Comparison of ENCODE assay signal across 18 cellular contexts in the genomic region with DNA sequence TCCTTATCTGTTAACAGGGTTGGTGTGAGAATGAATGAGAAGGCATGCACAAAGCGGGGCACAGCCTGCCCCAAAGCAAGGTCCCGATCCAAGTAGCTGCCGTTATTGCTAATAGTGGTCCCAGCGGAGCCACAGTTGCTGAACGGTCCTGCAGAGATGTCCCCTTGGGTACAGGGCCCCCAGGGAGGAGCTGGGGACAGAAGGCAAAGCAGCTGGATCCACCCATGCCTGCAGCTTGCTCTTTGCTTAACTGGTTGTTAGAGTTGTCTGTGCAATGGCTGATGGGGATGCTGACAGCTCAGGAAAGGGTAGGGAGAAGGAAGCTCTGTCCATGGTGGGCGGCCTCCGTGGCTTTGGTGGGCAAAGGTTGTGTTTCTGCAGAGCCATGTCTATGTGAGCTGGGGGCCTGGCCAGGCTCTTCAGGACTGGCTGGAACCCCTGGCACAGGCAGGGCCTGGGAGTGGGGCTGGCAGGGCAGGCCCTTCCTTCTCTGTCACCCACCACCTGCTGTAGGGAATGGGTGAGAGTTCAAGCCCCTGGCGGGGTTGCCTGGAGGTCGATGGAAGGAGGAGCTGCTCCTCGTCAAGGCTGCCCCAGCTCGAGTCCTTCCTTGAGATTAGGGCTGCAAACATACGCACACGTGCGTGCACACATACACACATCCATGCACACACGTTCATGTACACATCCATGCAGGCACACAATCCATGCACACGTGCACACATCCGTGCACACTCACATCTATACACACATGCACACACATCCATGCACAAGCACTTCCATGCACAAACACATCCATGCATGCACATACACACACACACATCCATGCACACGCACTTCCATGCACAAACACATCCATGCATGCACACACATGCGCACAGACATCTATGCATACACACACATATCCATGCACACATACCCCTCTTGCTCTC. TPM values are rescaled to one million over a fixed set of nuclear protein-coding genes. Genes with fewer than 3 reads are reported as not detected.
DNase-seq lines count a peak whose midpoint lies in the region; ATAC-seq and TF ChIP-seq lines count a peak whose summit lies in the region.
"Had no signal": no experiment of that assay in that cellular context is flagged by ENCODE, and none has a peak within 500 bp of the region (broad histone marks: within the 10 kb centered on the region; RNA-seq: fewer than 3 reads in every experiment).

No MANE protein-coding gene starts in this region.

- peaks cover 33% of the 10 kb centered on the region for H3K4me1 Mint-ChIP-seq in activated CD4-positive, alpha-beta T cell treated with anti-CD3 and anti-CD28 coated beads, Interleukin-2, amount 10 ng/mL, durations not matched to agents 7 days and 5 days
- H3K4me1 Mint-ChIP-seq in CD4-positive, CD25-positive, alpha-beta regulatory T cell = peaks cover 3 to 45% (median 14%) of the 10 kb centered on the region in 4 donors
- H3K4me1 Mint-ChIP-seq in T-cell = peaks cover 32 to 46% (median 40%) of the 10 kb centered on the region in 3 donors
- H3K4me1 Mint-ChIP-seq in naive thymus-derived CD4-positive, alpha-beta T cell = peaks cover 19 to 62% (median 38%) of the 10 kb centered on the region in 7 donors

- peaks cover 4% of the 10 kb centered on the region for H3K36me3 Mint-ChIP-seq in activated CD4-positive, alpha-beta T cell treated with anti-CD3 and anti-CD28 coated beads, Interleukin-2, amount 10 ng/mL, durations not matched to agents 7 days and 5 days (ENCODE audit: low read depth)
- no peaks in the 10 kb centered on the region for H3K36me3 Mint-ChIP-seq in CD4-positive, CD25-positive, alpha-beta regulatory T cell
- no peaks in the 10 kb centered on the region for H3K36me3 Mint-ChIP-seq in T-cell
- peaks cover 0 to 15% (median 0%) of the 10 kb centered on the region in 5 donors for H3K36me3 Mint-ChIP-seq in naive thymus-derived CD4-positive, alpha-beta T cell
- H3K36me3 Mint-ChIP-seq: CD14-positive monocyte had no signal

- in situ Hi-C loops in GM13976 (cut with MboI; ENCODE audit: low sequenced_read_pairs, unreplicated experiment) = no loop called here

- no peak overlapping the region for H3K4me3 Mint-ChIP-seq in activated CD4-positive, alpha-beta T cell treated with anti-CD3 and anti-CD28 coated beads, Interleukin-2, amount 10 ng/mL, durations not matched to agents 7 days and 5 days
- peak overlapping the region in 2 of 4 donors; percentile 82 to 85 for H3K4me3 Mint-ChIP-seq in CD4-positive, CD25-positive, alpha-beta regulatory T cell
- peak overlapping the region in 2 of 3 donors; percentile 84 to 86 for H3K4me3 Mint-ChIP-seq in T-cell
- peak overlapping the region in 8 of 10 donors; percentile 85 to 95 (median 88) for H3K4me3 Mint-ChIP-seq in naive thymus-derived CD4-positive, alpha-beta T cell

- peaks cover 0 to 14% of the 10 kb centered on the region in 2 experiments for H3K9me3 ChIP-seq in CD4-positive, CD25-positive, alpha-beta regulatory T cell (ENCODE audit: control insufficient read depth in 2 of 2, low read length in 2 of 2)
- peaks cover 0 to 16% (median 6%) of the 10 kb centered on the region in 3 experiments for H3K9me3 ChIP-seq in naive thymus-derived CD4-positive, alpha-beta T cell (ENCODE audit: control insufficient read depth in 2 of 3, low read length in 3 of 3)

- peaks cover 3% of the 10 kb centered on the region for H3K9me3 Mint-ChIP-seq in activated CD4-positive, alpha-beta T cell treated with anti-CD3 and anti-CD28 coated beads, Interleukin-2, amount 10 ng/mL, durations not matched to agents 7 days and 5 days
- peaks cover 0 to 13% (median 4%) of the 10 kb centered on the region in 7 donors for H3K9me3 Mint-ChIP-seq in CD4-positive, CD25-positive, alpha-beta regulatory T cell
- H3K9me3 Mint-ChIP-seq in T-cell = no peaks in the 10 kb centered on the region
- peaks cover 0 to 21% (median 10%) of the 10 kb centered on the region in 11 donors for H3K9me3 Mint-ChIP-seq in naive thymus-derived CD4-positive, alpha-beta T cell

- H3K27ac Mint-ChIP-seq in activated CD4-positive, alpha-beta T cell treated with anti-CD3 and anti-CD28 coated beads, Interleukin-2, amount 10 ng/mL, durations not matched to agents 7 days and 5 days = peak overlapping the region; percentile 92
- peak overlapping the region in 2 of 3 donors; percentile 80 to 92 for H3K27ac Mint-ChIP-seq in CD4-positive, CD25-positive, alpha-beta regulatory T cell
- peak overlapping the region; percentile 82 to 96 for H3K27ac Mint-ChIP-seq in T-cell
- H3K27ac Mint-ChIP-seq in naive thymus-derived CD4-positive, alpha-beta T cell = peak overlapping the region; percentile 90 to 99 (median 94)
- H3K27ac Mint-ChIP-seq: naive B cell had no signal

- CTCF ChIA-PET in activated CD4-positive, alpha-beta T cell treated with anti-CD3 and anti-CD28 coated beads, Interleukin-2, amount 10 ng/mL, durations not matched to agents 7 days and 5 days (lab: Charles Lee) = interaction anchor here (1.2 to 1.5 kb wide), 3 partner anchors 9 to 236 kb away, joined by 3 to 4 read pairs (median 3); no protein-coding TSS in a partner anchor
- CTCF ChIA-PET in T-cell (lab: Charles Lee) = no interaction called here
- CTCF ChIA-PET in naive thymus-derived CD4-positive, alpha-beta T cell (lab: Charles Lee) = interaction anchor here (1.0 to 1.3 kb wide), 2 partner anchors 24 to 39 kb away, joined by 4 to 6 read pairs; no protein-coding TSS in a partner anchor

- peaks cover 10% of the 10 kb centered on the region for H3K4me1 ChIP-seq in CD4-positive, CD25-positive, alpha-beta regulatory T cell (ENCODE audit: control insufficient read depth, insufficient read depth, low read length, poor library complexity, severe bottlenecking)
- H3K4me1 ChIP-seq in naive thymus-derived CD4-positive, alpha-beta T cell (ENCODE audit: control insufficient read depth in 2 of 2, insufficient read depth in 2 of 2, low read length in 2 of 2) = peaks cover 3 to 17% of the 10 kb centered on the region in 2 donors
- H3K4me1 ChIP-seq: parathyroid adenoma had no signal

- no peak for ATAC-seq in CD4-positive, CD25-positive, alpha-beta regulatory T cell (ENCODE audit: low read depth in 2 of 2)
- ATAC-seq in T-cell (replicated peaks in 1 of 4) (no peak), HG02642 (IDR thresholded peaks at IDR 0.05; ENCODE audit: poor library complexity, unreplicated experiment) (no peak)
- no peak for ATAC-seq in naive thymus-derived CD4-positive, alpha-beta T cell

- no peaks in the 10 kb centered on the region for H3K36me3 ChIP-seq in CD4-positive, CD25-positive, alpha-beta regulatory T cell (ENCODE audit: control insufficient read depth, insufficient read depth, low read length)
- H3K36me3 ChIP-seq in naive thymus-derived CD4-positive, alpha-beta T cell (ENCODE audit: control insufficient read depth in 2 of 3, insufficient read depth in 3 of 3, low read length in 3 of 3) = no peaks in the 10 kb centered on the region
- H3K36me3 ChIP-seq: upper lobe of left lung had no signal

- H3K27me3 Mint-ChIP-seq in activated CD4-positive, alpha-beta T cell treated with anti-CD3 and anti-CD28 coated beads, Interleukin-2, amount 10 ng/mL, durations not matched to agents 7 days and 5 days = peaks cover 4% of the 10 kb centered on the region
- peaks cover 5% of the 10 kb centered on the region for H3K27me3 Mint-ChIP-seq in CD4-positive, CD25-positive, alpha-beta regulatory T cell
- no peaks in the 10 kb centered on the region for H3K27me3 Mint-ChIP-seq in T-cell
- peaks cover 0 to 15% (median 0%) of the 10 kb centered on the region in 5 donors for H3K27me3 Mint-ChIP-seq in naive thymus-derived CD4-positive, alpha-beta T cell

- intact Hi-C loops in naive thymus-derived CD4-positive, alpha-beta T cell (cut with micrococcal nuclease) = loop anchor here in 1 of 2 donors (1.0 kb wide), 1 partner anchor 10 kb away; no protein-coding TSS in a partner anchor

- no peak for DNase-seq in activated CD4-positive, alpha-beta T cell treated with anti-CD3 and anti-CD28 coated beads, Interleukin-2, amount 10 ng/mL, durations not matched to agents 7 days and 5 days
- DNase-seq in activated CD4-positive, alpha-beta T cell treated with anti-CD3 and anti-CD28 coated beads for 1 hour = no peak
- DNase-seq in CD4-positive, CD25-positive, alpha-beta regulatory T cell = no peak
- DNase-seq in T-cell (no peak), GM13976 (ENCODE audit: low spot score) (no peak)
- DNase-seq in naive thymus-derived CD4-positive, alpha-beta T cell = no peak
- no peak for DNase-seq in stimulated activated CD4-positive, alpha-beta T cell treated with anti-CD3 and anti-CD28 coated beads, Interleukin-4, amount 100 ng/mL, for 4 hours
- DNase-seq: amniotic stem cell, DMS 273 treated with DMSO at 0.1 percent for 48 hours, glutamatergic neuron, mesendoderm, naive B cell, NCI-H1092, NCI-H82 had no signal

- H3K27me3 ChIP-seq in CD4-positive, CD25-positive, alpha-beta regulatory T cell (ENCODE audit: control insufficient read depth, insufficient read depth, low read length) = no peaks in the 10 kb centered on the region
- H3K27me3 ChIP-seq in naive thymus-derived CD4-positive, alpha-beta T cell (ENCODE audit: control insufficient read depth in 2 of 2, insufficient read depth in 2 of 2, low read length in 2 of 2) = no peaks in the 10 kb centered on the region
- H3K27me3 ChIP-seq: upper lobe of left lung had no signal

- no peak overlapping the region for H3K4me3 ChIP-seq in CD4-positive, CD25-positive, alpha-beta regulatory T cell (ENCODE audit: low read depth, low read length)
- no peak overlapping the region for H3K4me3 ChIP-seq in naive thymus-derived CD4-positive, alpha-beta T cell (ENCODE audit: low read length)
- H3K4me3 ChIP-seq: upper lobe of left lung had no signal

- H3K27ac ChIP-seq in CD4-positive, CD25-positive, alpha-beta regulatory T cell (ENCODE audit: insufficient read depth, low read length, poor library complexity, severe bottlenecking) = peak overlapping the region; percentile 25
- peak overlapping the region; percentile 53 for H3K27ac ChIP-seq in naive thymus-derived CD4-positive, alpha-beta T cell (ENCODE audit: low read depth, low read length)
- H3K27ac ChIP-seq: parathyroid adenoma, upper lobe of left lung had no signal

- no peak for TF ChIP-seq CTCF in GM13976 (IDR thresholded peaks at IDR 0.05; ENCODE audit: borderline replicate concordance, control extremely low read depth, extremely low read depth, insufficient read depth, missing control alignments)

- POLR2A ChIA-PET in activated CD4-positive, alpha-beta T cell treated with anti-CD3 and anti-CD28 coated beads, Interleukin-2, amount 10 ng/mL, durations not matched to agents 7 days and 5 days (lab: Charles Lee) = no interaction called here
- POLR2A ChIA-PET in T-cell (lab: Charles Lee) = interaction anchor here in 1 of 2 donors (0.6 kb wide), 1 partner anchor 63 kb away, joined by 3 read pairs; no protein-coding TSS in a partner anchor
- POLR2A ChIA-PET in naive thymus-derived CD4-positive, alpha-beta T cell (lab: Charles Lee) = interaction anchor here (0.6 to 3.4 kb wide), 5 partner anchors 9 to 359 kb away, joined by 3 to 43 read pairs (median 4); no protein-coding TSS in a partner anchor

RNA-seq across cellular contexts. Expression of gene NOC4L, which starts 35.4 kb away (rescaled TPM):
- 10 to 100 TPM; 28.9 to 32.4 TPM for total RNA-seq in activated CD4-positive, alpha-beta T cell treated with anti-CD3 and anti-CD28 coated beads, Interleukin-2, amount 10 ng/mL, durations not matched to agents 7 days and 5 days
- 17.0 TPM for total RNA-seq in CD4-positive, CD25-positive, alpha-beta regulatory T cell
- 10 to 100 TPM; 18.9 to 26.9 (median 22.2) TPM for polyA plus RNA-seq in CD4-positive, CD25-positive, alpha-beta regulatory T cell
- total RNA-seq in T-cell = 10 to 100 TPM; 14.6 to 28.9 (median 26.4) TPM
- 10 to 100 TPM; 19.3 to 27.1 (median 21.1) TPM for total RNA-seq in naive thymus-derived CD4-positive, alpha-beta T cell
- 10 to 100 TPM; 16.9 to 29.0 TPM for polyA plus RNA-seq in naive thymus-derived CD4-positive, alpha-beta T cell

RNA-seq across cellular contexts. Expression of gene DDX51, which starts 35.6 kb away (rescaled TPM):
- 10 to 100 TPM; 25.2 to 27.5 TPM for total RNA-seq in activated CD4-positive, alpha-beta T cell treated with anti-CD3 and anti-CD28 coated beads, Interleukin-2, amount 10 ng/mL, durations not matched to agents 7 days and 5 days
- total RNA-seq in CD4-positive, CD25-positive, alpha-beta regulatory T cell = 41.2 TPM
- 1 to 10 TPM; 4.8 to 7.6 (median 6.1) TPM for polyA plus RNA-seq in CD4-positive, CD25-positive, alpha-beta regulatory T cell
- 10 to 100 TPM; 41.9 to 58.6 (median 49.0) TPM for total RNA-seq in T-cell
- total RNA-seq in naive thymus-derived CD4-positive, alpha-beta T cell = 10 to 100 TPM; 33.2 to 54.8 (median 50.6) TPM
- 10 to 100 TPM in 1 of 2 donors, 1 to 10 TPM in 1; 8.8 to 15.6 TPM for polyA plus RNA-seq in naive thymus-derived CD4-positive, alpha-beta T cell

Comparison
In these comparisons a context has a peak if more than half of its experiments do, and no peak if none do; other contexts are left out.
1. CTCF ChIA-PET loops: an anchor here in activated CD4-positive, alpha-beta T cell treated with anti-CD3 and anti-CD28 coated beads, Interleukin-2, amount 10 ng/mL, durations not matched to agents 7 days and 5 days (1.2 to 1.5 kb wide) and naive thymus-derived CD4-positive, alpha-beta T cell (1.0 to 1.3 kb wide); none called in T-cell.